In genomic region chr5:78320461-78320860, GRCh38 we compare ENCODE assay signal across 1 cellular context.
TF ChIP-seq lines count a peak whose summit lies in the region.

No MANE protein-coding gene starts in this region.

TF ChIP-seq in H1, 55 proteins besides CTCF, POLR2A, EP300 and RAD21 (continued from another document):
- TF ChIP-seq CHD7 (IDR thresholded peaks at IDR 0.05; ENCODE audit: insufficient replicate concordance, low read length): no peak
- TF ChIP-seq USF2 (IDR thresholded peaks at IDR 0.05; ENCODE audit: low read length): no peak
- no peak for TF ChIP-seq SIX5 (IDR thresholded peaks at IDR 0.05; ENCODE audit: low read depth, low read length)
- TF ChIP-seq CBX8 (IDR thresholded peaks at IDR 0.05; ENCODE audit: borderline replicate concordance, low read depth, low read length): no peak
- TF ChIP-seq JUND (IDR thresholded peaks at IDR 0.05; ENCODE audit: low read length): no peak
- no peak for TF ChIP-seq POLR2AphosphoS5 (IDR thresholded peaks at IDR 0.05; ENCODE audit: low read depth, low read length)
- TF ChIP-seq SIN3A (conservative IDR thresholded peaks at IDR 0.05 in 1 of 2, IDR thresholded peaks at IDR 0.05 in 1 of 2; ENCODE audit: low read depth in 1 of 2, low read length in 2 of 2): no peak
- no peak for TF ChIP-seq EGR1 (IDR thresholded peaks at IDR 0.05; ENCODE audit: borderline replicate concordance, low read depth, low read length)
- TF ChIP-seq BRCA1 (IDR thresholded peaks at IDR 0.05; ENCODE audit: low read depth, low read length): no peak
- TF ChIP-seq HDAC6 (IDR thresholded peaks at IDR 0.05; ENCODE audit: low read depth, low read length): no peak
- TF ChIP-seq YY1 (IDR thresholded peaks at IDR 0.05; ENCODE audit: low read depth, low read length): no peak
- TF ChIP-seq ZNF274 (IDR thresholded peaks at IDR 0.05; ENCODE audit: borderline replicate concordance, extremely low read depth, low read length): no peak
